ENCODE assay signal across 1 cellular context in the genomic region with DNA sequence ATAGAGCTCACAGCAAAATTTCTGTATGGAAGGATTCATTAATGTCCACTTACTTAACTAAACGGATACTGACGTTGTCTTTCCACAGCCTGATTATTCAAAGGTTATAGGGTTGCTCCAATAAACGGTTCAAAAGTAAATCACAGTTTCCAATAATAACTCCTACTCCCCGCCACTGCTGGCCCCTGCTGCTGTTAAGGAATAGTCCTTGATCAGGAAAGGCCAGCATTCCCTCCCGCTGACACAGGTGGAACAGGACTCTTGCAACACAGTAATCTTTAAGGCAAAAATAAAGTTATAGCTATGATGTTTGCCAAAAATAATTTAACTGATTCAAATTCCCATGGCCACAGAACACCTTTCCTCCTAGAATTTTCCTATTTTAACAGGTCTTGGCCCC.
TF ChIP-seq lines count a peak whose summit lies in the region.

No MANE protein-coding gene starts in this region.

TF ChIP-seq in WTC11, 78 proteins besides CTCF, POLR2A, EP300 and RAD21:
- TF ChIP-seq TEAD1 (CRISPR knock-in tag; IDR thresholded peaks at IDR 0.05): no peak
- TF ChIP-seq ZNF219 (CRISPR knock-in tag; IDR thresholded peaks at IDR 0.05; ENCODE audit: borderline replicate concordance): no peak
- TF ChIP-seq ZNF263 (CRISPR knock-in tag; IDR thresholded peaks at IDR 0.05; ENCODE audit: low read depth): no peak
- no peak for TF ChIP-seq HMGA2 (CRISPR knock-in tag; IDR thresholded peaks at IDR 0.05)
- TF ChIP-seq, protein P1, sequence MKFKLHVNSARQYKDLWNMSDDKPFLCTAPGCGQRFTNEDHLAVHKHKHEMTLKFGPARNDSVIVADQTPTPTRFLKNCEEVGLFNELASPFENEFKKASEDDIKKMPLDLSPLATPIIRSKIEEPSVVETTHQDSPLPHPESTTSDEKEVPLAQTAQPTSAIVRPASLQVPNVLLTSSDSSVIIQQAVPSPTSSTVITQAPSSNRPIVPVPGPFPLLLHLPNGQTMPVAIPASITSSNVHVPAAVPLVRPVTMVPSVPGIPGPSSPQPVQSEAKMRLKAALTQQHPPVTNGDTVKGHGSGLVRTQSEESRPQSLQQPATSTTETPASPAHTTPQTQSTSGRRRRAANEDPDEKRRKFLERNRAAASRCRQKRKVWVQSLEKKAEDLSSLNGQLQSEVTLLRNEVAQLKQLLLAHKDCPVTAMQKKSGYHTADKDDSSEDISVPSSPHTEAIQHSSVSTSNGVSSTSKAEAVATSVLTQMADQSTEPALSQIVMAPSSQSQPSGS (CRISPR knock-in tag; IDR thresholded peaks at IDR 0.05; ENCODE audit: borderline replicate concordance, low read depth): no peak
- TF ChIP-seq, protein P2, sequence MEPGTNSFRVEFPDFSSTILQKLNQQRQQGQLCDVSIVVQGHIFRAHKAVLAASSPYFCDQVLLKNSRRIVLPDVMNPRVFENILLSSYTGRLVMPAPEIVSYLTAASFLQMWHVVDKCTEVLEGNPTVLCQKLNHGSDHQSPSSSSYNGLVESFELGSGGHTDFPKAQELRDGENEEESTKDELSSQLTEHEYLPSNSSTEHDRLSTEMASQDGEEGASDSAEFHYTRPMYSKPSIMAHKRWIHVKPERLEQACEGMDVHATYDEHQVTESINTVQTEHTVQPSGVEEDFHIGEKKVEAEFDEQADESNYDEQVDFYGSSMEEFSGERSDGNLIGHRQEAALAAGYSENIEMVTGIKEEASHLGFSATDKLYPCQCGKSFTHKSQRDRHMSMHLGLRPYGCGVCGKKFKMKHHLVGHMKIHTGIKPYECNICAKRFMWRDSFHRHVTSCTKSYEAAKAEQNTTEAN (CRISPR knock-in tag; IDR thresholded peaks at IDR 0.05): no peak
- TF ChIP-seq GABPB1 (CRISPR knock-in tag; IDR thresholded peaks at IDR 0.05): no peak
- TF ChIP-seq, protein P3, sequence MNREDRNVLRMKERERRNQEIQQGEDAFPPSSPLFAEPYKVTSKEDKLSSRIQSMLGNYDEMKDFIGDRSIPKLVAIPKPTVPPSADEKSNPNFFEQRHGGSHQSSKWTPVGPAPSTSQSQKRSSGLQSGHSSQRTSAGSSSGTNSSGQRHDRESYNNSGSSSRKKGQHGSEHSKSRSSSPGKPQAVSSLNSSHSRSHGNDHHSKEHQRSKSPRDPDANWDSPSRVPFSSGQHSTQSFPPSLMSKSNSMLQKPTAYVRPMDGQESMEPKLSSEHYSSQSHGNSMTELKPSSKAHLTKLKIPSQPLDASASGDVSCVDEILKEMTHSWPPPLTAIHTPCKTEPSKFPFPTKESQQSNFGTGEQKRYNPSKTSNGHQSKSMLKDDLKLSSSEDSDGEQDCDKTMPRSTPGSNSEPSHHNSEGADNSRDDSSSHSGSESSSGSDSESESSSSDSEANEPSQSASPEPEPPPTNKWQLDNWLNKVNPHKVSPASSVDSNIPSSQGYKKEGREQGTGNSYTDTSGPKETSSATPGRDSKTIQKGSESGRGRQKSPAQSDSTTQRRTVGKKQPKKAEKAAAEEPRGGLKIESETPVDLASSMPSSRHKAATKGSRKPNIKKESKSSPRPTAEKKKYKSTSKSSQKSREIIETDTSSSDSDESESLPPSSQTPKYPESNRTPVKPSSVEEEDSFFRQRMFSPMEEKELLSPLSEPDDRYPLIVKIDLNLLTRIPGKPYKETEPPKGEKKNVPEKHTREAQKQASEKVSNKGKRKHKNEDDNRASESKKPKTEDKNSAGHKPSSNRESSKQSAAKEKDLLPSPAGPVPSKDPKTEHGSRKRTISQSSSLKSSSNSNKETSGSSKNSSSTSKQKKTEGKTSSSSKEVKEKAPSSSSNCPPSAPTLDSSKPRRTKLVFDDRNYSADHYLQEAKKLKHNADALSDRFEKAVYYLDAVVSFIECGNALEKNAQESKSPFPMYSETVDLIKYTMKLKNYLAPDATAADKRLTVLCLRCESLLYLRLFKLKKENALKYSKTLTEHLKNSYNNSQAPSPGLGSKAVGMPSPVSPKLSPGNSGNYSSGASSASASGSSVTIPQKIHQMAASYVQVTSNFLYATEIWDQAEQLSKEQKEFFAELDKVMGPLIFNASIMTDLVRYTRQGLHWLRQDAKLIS (CRISPR knock-in tag; IDR thresholded peaks at IDR 0.05; ENCODE audit: borderline replicate concordance): no peak
- TF ChIP-seq, protein P4, sequence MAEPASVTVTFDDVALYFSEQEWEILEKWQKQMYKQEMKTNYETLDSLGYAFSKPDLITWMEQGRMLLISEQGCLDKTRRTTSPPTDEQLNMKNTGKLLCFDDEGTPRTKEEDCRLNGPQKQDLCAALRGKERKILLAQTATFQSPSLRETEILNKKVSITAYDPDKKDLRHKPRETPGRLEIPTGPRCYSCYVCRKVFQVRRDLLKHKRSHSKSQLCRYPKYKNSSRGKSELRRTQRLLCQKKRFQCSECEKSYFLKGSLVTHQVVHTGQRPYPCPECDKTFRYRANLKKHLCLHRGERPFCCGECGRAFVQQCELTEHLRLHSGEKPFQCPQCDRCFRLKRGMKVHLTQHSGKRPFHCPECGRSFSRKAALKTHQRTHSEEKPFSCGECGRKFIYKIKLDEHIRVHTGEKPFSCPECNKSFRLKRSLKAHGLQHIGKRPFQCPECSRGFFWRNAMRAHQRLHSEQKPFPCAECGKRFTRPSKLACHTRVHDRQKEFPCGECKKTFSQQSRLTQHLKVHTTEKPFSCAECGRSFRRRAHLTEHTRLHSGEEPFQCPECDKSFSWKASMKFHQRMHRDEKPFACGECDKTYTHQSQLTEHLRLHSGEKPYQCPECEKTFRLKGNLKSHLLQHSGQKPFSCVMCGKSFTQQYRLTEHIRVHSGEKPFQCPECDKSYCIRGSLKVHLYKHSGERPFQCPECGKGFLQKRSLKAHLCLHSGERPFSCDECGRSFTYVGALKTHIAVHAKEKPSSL (CRISPR knock-in tag; conservative IDR thresholded peaks at IDR 0.05): no peak
- TF ChIP-seq RELA (CRISPR knock-in tag; IDR thresholded peaks at IDR 0.05; ENCODE audit: borderline replicate concordance): no peak
- TF ChIP-seq IRF2 (CRISPR knock-in tag; IDR thresholded peaks at IDR 0.05; ENCODE audit: borderline replicate concordance, low read depth): no peak
- no peak for TF ChIP-seq TEAD4 (CRISPR knock-in tag; IDR thresholded peaks at IDR 0.05)
- no peak for TF ChIP-seq ELF4 (CRISPR knock-in tag; IDR thresholded peaks at IDR 0.05; ENCODE audit: low read depth)
- no peak for TF ChIP-seq CREB1 (CRISPR knock-in tag; IDR thresholded peaks at IDR 0.05)
- no peak for TF ChIP-seq NR2C2 (CRISPR knock-in tag; IDR thresholded peaks at IDR 0.05)
- no peak for TF ChIP-seq JAZF1 (CRISPR knock-in tag; IDR thresholded peaks at IDR 0.05)
- TF ChIP-seq NFATC4 (CRISPR knock-in tag; IDR thresholded peaks at IDR 0.05): no peak
- no peak for TF ChIP-seq NFE2L1 (CRISPR knock-in tag; IDR thresholded peaks at IDR 0.05)
- no peak for TF ChIP-seq NR1H2 (CRISPR knock-in tag; IDR thresholded peaks at IDR 0.05)
TF ChIP-seq in WTC11: peak in this region for 0.
